In the genomic region with DNA sequence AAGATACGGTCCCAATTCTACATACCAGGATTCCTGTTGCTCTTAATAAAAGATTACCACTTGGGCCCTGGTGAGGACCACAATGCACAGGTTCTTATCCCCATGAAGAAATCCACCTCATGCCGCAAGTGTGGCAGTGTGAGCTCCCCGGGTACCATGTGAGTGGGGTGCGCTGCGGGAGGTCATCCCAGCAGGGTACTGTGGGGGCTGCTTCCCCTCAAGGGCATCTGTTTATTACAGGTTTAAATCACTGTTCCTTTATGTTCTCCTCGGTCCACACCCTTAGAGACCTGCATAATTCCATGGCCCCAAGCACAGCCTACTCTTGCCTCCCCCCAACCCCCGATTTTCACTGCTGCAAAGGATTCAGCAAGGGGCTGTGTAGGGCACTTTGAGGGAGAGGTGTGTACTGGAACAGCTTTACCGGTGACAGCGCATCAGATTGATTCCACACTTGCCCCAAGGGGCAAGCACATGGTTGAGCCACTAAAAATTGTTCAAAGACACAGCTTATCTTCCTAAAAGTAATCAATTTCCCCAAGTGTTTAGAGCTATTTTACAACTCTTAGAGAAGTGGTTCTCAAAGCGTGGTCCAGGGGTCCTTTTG, we compare ENCODE assay signal across 11 cellular contexts. TPM values are rescaled to one million over a fixed set of nuclear protein-coding genes. Genes with fewer than 3 reads are reported as not detected.
DNase-seq lines count a peak whose midpoint lies in the region; ATAC-seq, FAIRE-seq and TF ChIP-seq lines count a peak whose summit lies in the region.
"Had no signal": no experiment of that assay in that cellular context is flagged by ENCODE, and none has a peak within 500 bp of the region (broad histone marks: within the 10 kb centered on the region; RNA-seq: fewer than 3 reads in every experiment).

No MANE protein-coding gene starts in this region.

- TF ChIP-seq POLR2A in K562 (conservative IDR thresholded peaks at IDR 0.05) = no peak

- H3K4me1 ChIP-seq in GM23248 (ENCODE audit: insufficient read depth) (peaks cover 49% of the 10 kb centered on the region), OCI-LY3 (ENCODE audit: low read length) (peaks cover 78% of the 10 kb centered on the region), K562 (replicated peaks in 1 of 2; ENCODE audit: control insufficient read depth in 2 of 2, insufficient read depth in 2 of 2, low read length in 2 of 2) (peaks cover 29 to 48% of the 10 kb centered on the region in 2 experiments; a peak in 3 of 5 replicates), neural progenitor cell (peaks cover 76% of the 10 kb centered on the region), left lung (peaks cover 43 to 100% of the 10 kb centered on the region in 2 donors)

- H3K27me3 Mint-ChIP-seq in neural progenitor cell (ENCODE audit: insufficient read depth, low read depth) = peaks cover 2% of the 10 kb centered on the region

- peaks cover 57% of the 10 kb centered on the region for H4K20me1 ChIP-seq in GM23248 (ENCODE audit: insufficient read depth)
- H4K20me1 ChIP-seq in OCI-LY3 (ENCODE audit: insufficient read depth, low read length) = peaks cover 96% of the 10 kb centered on the region
- peaks cover 82% of the 10 kb centered on the region for H4K20me1 ChIP-seq in K562 (replicated peaks; ENCODE audit: control insufficient read depth, insufficient read depth, low read length)
- H4K20me1 ChIP-seq in neural progenitor cell (ENCODE audit: low read depth) = peaks cover 100% of the 10 kb centered on the region

- peak overlapping the region; percentile 71 for H3K27ac ChIP-seq in GM23248
- H3K27ac ChIP-seq in OCI-LY3 (ENCODE audit: low read length) = peak overlapping the region; percentile 59
- H3K27ac ChIP-seq in K562 (ENCODE audit: extremely low read depth, low read depth, low read length) = no peak overlapping the region
- no peak overlapping the region for H3K27ac ChIP-seq in neural progenitor cell
- H3K27ac ChIP-seq in left lung = no peak overlapping the region
- H3K27ac ChIP-seq: ovary had no signal

- TF ChIP-seq CTCF in OCI-LY3 (IDR thresholded peaks at IDR 0.05; ENCODE audit: low read depth, low read length) (no peak), K562 (IDR thresholded peaks at IDR 0.05 in 2 of 3, conservative IDR thresholded peaks at IDR 0.05 in 1 of 3; ENCODE audit: insufficient read depth in 2 of 3, low read depth in 1 of 3, low read length in 3 of 3) (no peak), neural progenitor cell (IDR thresholded peaks at IDR 0.05) (no peak), left lung (IDR thresholded peaks at IDR 0.05) (no peak)

- H3K4me2 ChIP-seq in GM23248 (ENCODE audit: unreplicated experiment) (peak overlapping the region; percentile 12), OCI-LY3 (ENCODE audit: low read length) (peak overlapping the region; percentile 69), K562 (ENCODE audit: insufficient read depth, low read length) (no peak overlapping the region; the same call in 1 of the 2 replicates), neural progenitor cell (peak overlapping the region; percentile 23)

- POLR2A ChIA-PET in K562 (lab: Yijun Ruan, JAX) = interaction anchor here (0.6 to 3.1 kb wide), 3 partner anchors 15 to 335 kb away, joined by 3 to 14 read pairs (median 3); no protein-coding TSS in a partner anchor

- WGBS in GM23248 (ENCODE audit: low coverage in 1 of 2, low lambda C conversion rate in 2 of 2, missing lambda C conversion rate in 2 of 2), 2 experiments = 76 to 80% methylated on average over 10 of the region's 10 CpGs
- 77% methylated on average over 10 of the region's 10 CpGs for WGBS in K562 (ENCODE audit: insufficient coverage, low coverage, missing lambda C conversion rate)

- no peak overlapping the region for H3K4me3 ChIP-seq in GM23248
- H3K4me3 ChIP-seq in OCI-LY3 (ENCODE audit: low read length) = peak overlapping the region; percentile 38
- no peak overlapping the region for H3K4me3 ChIP-seq in K562
- H3K4me3 ChIP-seq in neural progenitor cell = no peak overlapping the region
- H3K4me3 ChIP-seq in left lung = no peak overlapping the region
- H3K4me3 ChIP-seq: ovary had no signal

- no peaks in the 10 kb centered on the region for H3K27me3 ChIP-seq in GM23248 (replicated peaks; ENCODE audit: insufficient read depth)
- no peaks in the 10 kb centered on the region for H3K27me3 ChIP-seq in OCI-LY3 (ENCODE audit: low read depth, low read length)
- H3K27me3 ChIP-seq in K562 (ENCODE audit: control insufficient read depth in 2 of 2, insufficient read depth in 2 of 2, low read length in 2 of 2) = no peaks in the 10 kb centered on the region
- no peaks in the 10 kb centered on the region for H3K27me3 ChIP-seq in neural progenitor cell
- no peaks in the 10 kb centered on the region for H3K27me3 ChIP-seq in left lung
- H3K27me3 ChIP-seq: ovary had no signal

- no peaks in the 10 kb centered on the region for H3K9me3 Mint-ChIP-seq in neural progenitor cell

- H3K9ac ChIP-seq in GM23248 (no peak overlapping the region), OCI-LY3 (ENCODE audit: low read length) (peak overlapping the region; percentile 19; the same call in 1 of the 2 replicates), K562 (ENCODE audit: insufficient read depth in 1 of 2, low read depth in 2 of 2, low read length in 2 of 2) (peak overlapping the region in 1 of 2 experiments; percentile 47; a peak in 1 of 4 replicates), neural progenitor cell (no peak overlapping the region)

- H3K9me3 ChIP-seq in GM23248 (ENCODE audit: low read depth) (no peaks in the 10 kb centered on the region), OCI-LY3 (ENCODE audit: insufficient read depth, low read length) (no peaks in the 10 kb centered on the region), K562 (replicated peaks; ENCODE audit: control insufficient read depth, insufficient read depth, low read depth, low read length) (no peaks in the 10 kb centered on the region), neural progenitor cell (ENCODE audit: low read depth) (no peaks in the 10 kb centered on the region), left lung (no peaks in the 10 kb centered on the region)
- H3K9me3 ChIP-seq: ovary had no signal

- peaks cover 77% of the 10 kb centered on the region for H3K4me1 Mint-ChIP-seq in neural progenitor cell

- no peak overlapping the region for H3K27ac Mint-ChIP-seq in neural progenitor cell

- peaks cover 18% of the 10 kb centered on the region for H3K9me1 ChIP-seq in K562 (ENCODE audit: control insufficient read depth, insufficient read depth, low read length)

- in situ Hi-C loops in GM23248 (cut with MboI) = no loop called here
- in situ Hi-C loops in K562 (cut with MboI) = no loop called here

- BruUV-seq in K562 (replicated peaks; lab: Mats Ljungman, UMichigan) = no TSS peak

- TF ChIP-seq EP300 in K562 (IDR thresholded peaks at IDR 0.05; ENCODE audit: low read length) = no peak

- no peak for FAIRE-seq in K562 (lab: Jason Lieb, UNC)

- intact Hi-C loops in K562 (cut with micrococcal nuclease) (no loop called here), left lung (cut with DNase I) (no loop called here)

- CTCF ChIA-PET in K562 (lab: Yijun Ruan, JAX; ENCODE audit: low intra/inter-chr PET ratio) = no interaction called here

- TF ChIP-seq RAD21 in K562 (CRISPR knock-in tag; conservative IDR thresholded peaks at IDR 0.05 in 1 of 2, IDR thresholded peaks at IDR 0.05 in 1 of 2) = no peak

- H3K79me2 ChIP-seq in GM23248 (ENCODE audit: insufficient read depth) (peaks cover 100% of the 10 kb centered on the region), OCI-LY3 (ENCODE audit: low read length) (peaks cover 100% of the 10 kb centered on the region), K562 (ENCODE audit: control insufficient read depth, insufficient read depth, low read length) (peaks cover 100% of the 10 kb centered on the region), neural progenitor cell (ENCODE audit: low read depth) (peaks cover 100% of the 10 kb centered on the region)

- H3K36me3 ChIP-seq in GM23248 (ENCODE audit: low read depth) (no peaks in the 10 kb centered on the region), OCI-LY3 (replicated peaks; ENCODE audit: low read depth, low read length) (no peaks in the 10 kb centered on the region), K562 (ENCODE audit: control insufficient read depth, insufficient read depth, low read length) (peaks cover 17% of the 10 kb centered on the region; the same call in 2 of the 3 replicates), neural progenitor cell (no peaks in the 10 kb centered on the region), left lung (no peaks in the 10 kb centered on the region)
- H3K36me3 ChIP-seq: ovary had no signal

- DNase-seq in GM23248 (no peak), K562 (ENCODE audit: extremely low read depth in 1 of 4, low spot score in 3 of 4) (no peak), neural progenitor cell (ENCODE audit: low spot score) (no peak), left lung (no peak), NCI-H446 treated with DMSO at 0.1 percent for 48 hours (lab: John Stamatoyannopoulos, UW) (no peak), D341Med (ENCODE audit: low spot score) (no peak)
- DNase-seq: activated gamma-delta T cell treated with Interleukin-2 at 50 U/mL for 16 hours, cortex of kidney, DMS153 had no signal

- H3K9me2 ChIP-seq in GM23248 (ENCODE audit: insufficient read depth) = no peaks in the 10 kb centered on the region

- no peak overlapping the region for H2AFZ ChIP-seq in GM23248
- H2AFZ ChIP-seq in OCI-LY3 (ENCODE audit: low read depth, low read length) = no peak overlapping the region
- H2AFZ ChIP-seq in K562 (ENCODE audit: low read depth, low read length) = no peak overlapping the region
- H2AFZ ChIP-seq in neural progenitor cell (replicated peaks) = no peak overlapping the region

- H3F3A ChIP-seq in GM23248 (ENCODE audit: insufficient read depth) (peaks cover 41% of the 10 kb centered on the region), neural progenitor cell (ENCODE audit: low read depth) (peaks cover 48% of the 10 kb centered on the region)

- H3K36me3 Mint-ChIP-seq in neural progenitor cell = no peaks in the 10 kb centered on the region

- H3K4me3 Mint-ChIP-seq in neural progenitor cell = peak overlapping the region; percentile 55

- ATAC-seq in K562 = no peak
- ATAC-seq in left lung = no peak

RNA-seq across cellular contexts. Expression of gene DIDO1, which starts 6.2 kb away (rescaled TPM):
- 28.6 and 37.1 TPM in 2 replicates for total RNA-seq in GM23248 (2014; rRNA removed; shearing (Covaris generic))
- 15.5 and 16.2 TPM in 2 replicates for polyA plus RNA-seq in GM23248 (2016; fragmentation: Nextera tagmentation; extraction: Ambion mirVana)
- total RNA-seq in K562 (2011; cell fraction: chromatin; rRNA removed; ENCODE audit: low replicate concordance) = 117 and 149 TPM in 2 replicates
- total RNA-seq in K562 (2011; cell fraction: nucleolus; rRNA removed) = 70.2 and 72.0 TPM in 2 replicates
- total RNA-seq in K562 (2011; cell fraction: nucleoplasm; rRNA removed) = 82.5 and 92.1 TPM in 2 replicates
- 31.2 and 36.7 TPM in 2 replicates for total RNA-seq in K562 (2014; rRNA removed)
- total RNA-seq in K562 (2014; rRNA removed; fragmentation: Illumina TruSeq; extraction: Trizol) = 22.2 and 23.4 TPM in 2 replicates
- 26.8 and 27.1 TPM in 2 replicates for total RNA-seq in K562 (2015; rRNA removed; fragmentation: Illumina TruSeq; extraction: Trizol)
- total RNA-seq in K562 (2021) = 38.2 and 43.6 TPM in 2 replicates
- 40.5 and 50.2 TPM in 2 replicates for polyA plus RNA-seq in K562 (2011; rRNA removed)
- polyA plus RNA-seq in K562 (2011; cell fraction: cytosol; rRNA removed) = 31.2 and 58.5 TPM in 2 replicates
- 256 and 286 TPM in 2 replicates for polyA plus RNA-seq in K562 (2011; cell fraction: nucleus; rRNA removed)
- 23.7 and 36.2 TPM in 2 replicates for polyA plus RNA-seq in K562 (2012)
- 37.4 and 37.9 TPM in 2 replicates for polyA plus RNA-seq in K562 (2014; fragmentation: Illumina TruSeq; extraction: Trizol)
- 1 to 10 TPM; 4.4 to 4.8 TPM for polyA plus RNA-seq in K562 (2014; fragmentation: Nextera tagmentation; extraction: Ambion mirVana)
- polyA plus RNA-seq in K562 (2014; rRNA removed) = 44.3 and 46.8 TPM in 2 replicates
- 32.2 and 34.2 TPM in 2 replicates for polyA minus RNA-seq in K562 (2011; rRNA and poly(A)+ RNA removed)
- 13.9 and 15.7 TPM in 2 replicates for polyA minus RNA-seq in K562 (2011; cell fraction: cytosol; rRNA and poly(A)+ RNA removed)
- polyA minus RNA-seq in K562 (2011; cell fraction: nucleus; rRNA and poly(A)+ RNA removed) = 35.7 and 49.3 TPM in 2 replicates
- total RNA-seq in neural progenitor cell (ENCODE audit: low replicate concordance) = 64.5 and 68.5 TPM in 2 replicates
- total RNA-seq in left lung = 10 to 100 TPM; 38.1 to 45.7 TPM

RNA-seq across cellular contexts. Expression of gene GID8, which starts 17.8 kb away (rescaled TPM):
- 29.1 and 31.0 TPM in 2 replicates for total RNA-seq in GM23248 (2014; rRNA removed; shearing (Covaris generic))
- polyA plus RNA-seq in GM23248 (2016; fragmentation: Nextera tagmentation; extraction: Ambion mirVana) = 17.5 and 17.6 TPM in 2 replicates
- total RNA-seq in K562 (2011; cell fraction: chromatin; rRNA removed; ENCODE audit: low replicate concordance) = 26.6 and 28.0 TPM in 2 replicates
- total RNA-seq in K562 (2011; cell fraction: nucleolus; rRNA removed) = 15.2 and 19.5 TPM in 2 replicates
- 23.8 and 32.1 TPM in 2 replicates for total RNA-seq in K562 (2011; cell fraction: nucleoplasm; rRNA removed)
- total RNA-seq in K562 (2014; rRNA removed) = 22.2 and 26.0 TPM in 2 replicates
- 21.8 and 23.4 TPM in 2 replicates for total RNA-seq in K562 (2014; rRNA removed; fragmentation: Illumina TruSeq; extraction: Trizol)
- 22.4 and 23.0 TPM in 2 replicates for total RNA-seq in K562 (2015; rRNA removed; fragmentation: Illumina TruSeq; extraction: Trizol)
- total RNA-seq in K562 (2021) = 29.0 and 31.6 TPM in 2 replicates
- polyA plus RNA-seq in K562 (2011; rRNA removed) = 24.6 and 26.3 TPM in 2 replicates
- 20.8 and 25.4 TPM in 2 replicates for polyA plus RNA-seq in K562 (2011; cell fraction: cytosol; rRNA removed)
- polyA plus RNA-seq in K562 (2011; cell fraction: nucleus; rRNA removed) = 19.8 and 21.7 TPM in 2 replicates
- polyA plus RNA-seq in K562 (2012) = 21.3 and 23.2 TPM in 2 replicates
- polyA plus RNA-seq in K562 (2014; fragmentation: Illumina TruSeq; extraction: Trizol) = 22.2 TPM in 2 replicates
- polyA plus RNA-seq in K562 (2014; fragmentation: Nextera tagmentation; extraction: Ambion mirVana) = 10 to 100 TPM in 1 of 2 experiments, 1 to 10 TPM in 1; 7.5 to 12.9 TPM
- 24.9 and 25.7 TPM in 2 replicates for polyA plus RNA-seq in K562 (2014; rRNA removed)
- polyA minus RNA-seq in K562 (2011; rRNA and poly(A)+ RNA removed) = 31.4 and 32.6 TPM in 2 replicates
- 15.6 and 17.0 TPM in 2 replicates for polyA minus RNA-seq in K562 (2011; cell fraction: cytosol; rRNA and poly(A)+ RNA removed)
- polyA minus RNA-seq in K562 (2011; cell fraction: nucleus; rRNA and poly(A)+ RNA removed) = 6.1 and 10.0 TPM in 2 replicates
- total RNA-seq in neural progenitor cell (ENCODE audit: low replicate concordance) = 48.7 and 50.0 TPM in 2 replicates
- 10 to 100 TPM; 24.5 to 25.4 TPM for total RNA-seq in left lung

RNA-seq across cellular contexts. Expression of gene SLC17A9, which starts 32.4 kb away (rescaled TPM):
- 11.1 and 19.5 TPM in 2 replicates for total RNA-seq in GM23248 (2014; rRNA removed; shearing (Covaris generic))
- polyA plus RNA-seq in GM23248 (2016; fragmentation: Nextera tagmentation; extraction: Ambion mirVana) (17.7 and 23.2 TPM in 2 replicates), K562 (2011; rRNA removed) (not detected in 2 replicates), K562 (2014; fragmentation: Illumina TruSeq; extraction: Trizol) (not detected in 2 replicates), K562 (2014; fragmentation: Nextera tagmentation; extraction: Ambion mirVana) (not detected), K562 (2014; rRNA removed) (0.04 and 0.05 TPM in 2 replicates)
- not detected in 2 replicates for total RNA-seq in K562 (2011; cell fraction: chromatin; rRNA removed; ENCODE audit: low replicate concordance)
- 0.13 TPM in 1 of 2 replicates, not detected in the other for total RNA-seq in K562 (2011; cell fraction: nucleolus; rRNA removed)
- 0.15 TPM in 1 of 2 replicates, not detected in the other for total RNA-seq in K562 (2011; cell fraction: nucleoplasm; rRNA removed)
- total RNA-seq in K562 (2014; rRNA removed) (not detected in 2 replicates), K562 (2014; rRNA removed; fragmentation: Illumina TruSeq; extraction: Trizol) (not detected in 2 replicates), K562 (2015; rRNA removed; fragmentation: Illumina TruSeq; extraction: Trizol) (not detected in 2 replicates), K562 (2021) (0.27 and 0.31 TPM in 2 replicates), neural progenitor cell (ENCODE audit: low replicate concordance) (0.17 and 0.74 TPM in 2 replicates), left lung (10 to 100 TPM; 16.1 to 18.1 TPM)
- polyA plus RNA-seq in K562 (2011; cell fraction: cytosol; rRNA removed) = 0.03 TPM in 1 of 2 replicates, not detected in the other
- polyA plus RNA-seq in K562 (2011; cell fraction: nucleus; rRNA removed) = 0.06 and 0.10 TPM in 2 replicates
- polyA plus RNA-seq in K562 (2012) = 0.03 TPM in 1 of 2 replicates, not detected in the other
- not detected in 2 replicates for polyA minus RNA-seq in K562 (2011; rRNA and poly(A)+ RNA removed)
- not detected in 2 replicates for polyA minus RNA-seq in K562 (2011; cell fraction: cytosol; rRNA and poly(A)+ RNA removed)
- not detected in 2 replicates for polyA minus RNA-seq in K562 (2011; cell fraction: nucleus; rRNA and poly(A)+ RNA removed)

RNA-seq across cellular contexts. Expression of gene TCFL5, which starts 58.5 kb away (rescaled TPM):
- 17.5 and 18.5 TPM in 2 replicates for total RNA-seq in GM23248 (2014; rRNA removed; shearing (Covaris generic))
- polyA plus RNA-seq in GM23248 (2016; fragmentation: Nextera tagmentation; extraction: Ambion mirVana) = 1.2 and 1.7 TPM in 2 replicates
- 13.1 and 14.9 TPM in 2 replicates for total RNA-seq in K562 (2011; cell fraction: chromatin; rRNA removed; ENCODE audit: low replicate concordance)
- 7.5 and 9.5 TPM in 2 replicates for total RNA-seq in K562 (2011; cell fraction: nucleolus; rRNA removed)
- 8.6 and 8.8 TPM in 2 replicates for total RNA-seq in K562 (2011; cell fraction: nucleoplasm; rRNA removed)
- 11.1 and 11.2 TPM in 2 replicates for total RNA-seq in K562 (2014; rRNA removed)
- 7.4 and 7.9 TPM in 2 replicates for total RNA-seq in K562 (2014; rRNA removed; fragmentation: Illumina TruSeq; extraction: Trizol)
- 9.2 and 10.2 TPM in 2 replicates for total RNA-seq in K562 (2015; rRNA removed; fragmentation: Illumina TruSeq; extraction: Trizol)
- total RNA-seq in K562 (2021) = 11.1 and 12.6 TPM in 2 replicates
- 8.5 and 12.2 TPM in 2 replicates for polyA plus RNA-seq in K562 (2011; rRNA removed)
- polyA plus RNA-seq in K562 (2011; cell fraction: cytosol; rRNA removed) = 4.3 and 4.4 TPM in 2 replicates
- polyA plus RNA-seq in K562 (2011; cell fraction: nucleus; rRNA removed) = 8.0 and 8.3 TPM in 2 replicates
- polyA plus RNA-seq in K562 (2012) = 6.7 and 8.1 TPM in 2 replicates
- 5.9 and 7.9 TPM in 2 replicates for polyA plus RNA-seq in K562 (2014; fragmentation: Illumina TruSeq; extraction: Trizol)
- 1 to 10 TPM in 1 of 2 experiments, under 1 TPM in 1; 1.00 to 1.1 TPM for polyA plus RNA-seq in K562 (2014; fragmentation: Nextera tagmentation; extraction: Ambion mirVana)
- polyA plus RNA-seq in K562 (2014; rRNA removed) = 9.1 and 10.5 TPM in 2 replicates
- 6.6 and 6.8 TPM in 2 replicates for polyA minus RNA-seq in K562 (2011; rRNA and poly(A)+ RNA removed)
- 3.8 and 6.5 TPM in 2 replicates for polyA minus RNA-seq in K562 (2011; cell fraction: cytosol; rRNA and poly(A)+ RNA removed)
- polyA minus RNA-seq in K562 (2011; cell fraction: nucleus; rRNA and poly(A)+ RNA removed) = 1.9 and 3.9 TPM in 2 replicates
- 29.1 and 36.3 TPM in 2 replicates for total RNA-seq in neural progenitor cell (ENCODE audit: low replicate concordance)
- total RNA-seq in left lung = 1 to 10 TPM; 7.4 to 8.5 TPM

Comparison
In these comparisons a context has a peak if more than half of its experiments do, and no peak if none do; other contexts are left out.
1. H3K27ac ChIP-seq: peak in GM23248 (single experiment) and OCI-LY3 (single experiment); none in K562 (single experiment), neural progenitor cell (single experiment) and left lung (0 of 2).